Comparison of ENCODE assay signal across 2 cellular contexts in genomic region chr7:5643280-5643679, GRCh38.
TF ChIP-seq lines count a peak whose summit lies in the region.

No MANE protein-coding gene starts in this region.

TF ChIP-seq in liver, 16 proteins besides CTCF, POLR2A, EP300 and RAD21 (continued from another document):
- TF ChIP-seq ZBTB33 (IDR thresholded peaks at IDR 0.05) (no peak), EGR1 (IDR thresholded peaks at IDR 0.05; ENCODE audit: low read depth in 2 of 2) (no peak), GABPA (IDR thresholded peaks at IDR 0.05 in 1 of 2, conservative IDR thresholded peaks at IDR 0.05 in 1 of 2) (peak in 1 of 2 donors; percentile 22), NR2F2 (IDR thresholded peaks at IDR 0.05) (peak; percentile 89), RXRA (IDR thresholded peaks at IDR 0.05) (no peak), YY1 (IDR thresholded peaks at IDR 0.05) (no peak), HNF4G (IDR thresholded peaks at IDR 0.05) (no peak), SP1 (IDR thresholded peaks at IDR 0.05) (peak; percentile 24)
TF ChIP-seq in liver: peak in this region for 3.

TF ChIP-seq in HepG2, 621 proteins besides CTCF, POLR2A, EP300 and RAD21 (continued from another document):
- TF ChIP-seq ZBTB49 (CRISPR knock-in tag; IDR thresholded peaks at IDR 0.05; ENCODE audit: borderline replicate concordance) (no peak), ZBED4 (CRISPR knock-in tag; IDR thresholded peaks at IDR 0.05; ENCODE audit: borderline replicate concordance) (no peak), CEBPZ (IDR thresholded peaks at IDR 0.05; ENCODE audit: low read length) (no peak), ZNF816 (CRISPR knock-in tag; IDR thresholded peaks at IDR 0.05; ENCODE audit: borderline replicate concordance) (no peak), HCFC1 (IDR thresholded peaks at IDR 0.05; ENCODE audit: low read depth, low read length) (no peak), KLF9 (CRISPR knock-in tag; IDR thresholded peaks at IDR 0.05; ENCODE audit: low read depth) (no peak)
